8 cellular contexts compared by ENCODE assay signal in genomic region chr1:50969611-50970507, GRCh38. TPM values are rescaled to one million over a fixed set of nuclear protein-coding genes. Genes with fewer than 3 reads are reported as not detected.
DNase-seq lines count a peak whose midpoint lies in the region; ATAC-seq and TF ChIP-seq lines count a peak whose summit lies in the region.

Gene CDKN2C (plus strand): TSS chr1:50970245. CDS start chr1:50970369, 124 bp downstream.

- peaks cover 13% of the 10 kb centered on the region; the same call in 1 of the 2 replicates for H3K4me1 ChIP-seq in HUES6 (ENCODE audit: control insufficient read depth, insufficient read depth, low read length)
- H3K4me1 ChIP-seq in mononuclear cell (ENCODE audit: insufficient read depth, low read length), result peaks cover 21% of the 10 kb centered on the region

- peak within 1 kb of the TSS; percentile 78 for H3K4me3 ChIP-seq in HUES6 (ENCODE audit: low read depth, low read length)
- H3K4me3 ChIP-seq in epithelial cell of esophagus (ENCODE audit: low read length), result peak within 1 kb of the TSS; percentile 80
- peak within 1 kb of the TSS; percentile 77 for H3K4me3 ChIP-seq in mononuclear cell (ENCODE audit: low read length)

- no peak within 1 kb of the TSS for H3K27ac ChIP-seq in HUES6 (ENCODE audit: low read depth, low read length)
- H3K27ac ChIP-seq in substantia nigra (ENCODE audit: low read depth, low read length, poor library complexity, severe bottlenecking), result peak within 1 kb of the TSS; percentile 87

- peak; percentile 82 for DNase-seq in DMS114 treated with DMSO at 0.1 percent for 48 hours (lab: John Stamatoyannopoulos, UW; ENCODE audit: unreplicated experiment)
- peak; percentile 88 for DNase-seq in NOMO-1 treated with DMSO at 0.1 percent for 48 hours (lab: John Stamatoyannopoulos, UW; ENCODE audit: unreplicated experiment)
- DNase-seq in activated T-cell treated with anti-CD3 and anti-CD28 coated beads for 1 hour (ENCODE audit: low read depth), result peak; percentile 25
- DNase-seq in epithelial cell of esophagus (ENCODE audit: low read depth), result peak; percentile 76
- DNase-seq in substantia nigra (lab: John Stamatoyannopoulos, UW), result peak in 39 of 49 donors; percentile 17 to 76 (median 52)

- H3K9me3 ChIP-seq in HUES6 (ENCODE audit: control insufficient read depth, insufficient read depth, low read depth, low read length) (no peaks in the 10 kb centered on the region), mononuclear cell (ENCODE audit: low read depth, low read length) (no peaks in the 10 kb centered on the region)

- peak; percentile 30 for ATAC-seq in GM21515 (IDR thresholded peaks at IDR 0.05; ENCODE audit: unreplicated experiment)

- no peak within 1 kb of the TSS for H3K9ac ChIP-seq in HUES6 (ENCODE audit: low read length)

- H3K36me3 ChIP-seq in HUES6 (ENCODE audit: control insufficient read depth, insufficient read depth, low read length), result no peaks in the 10 kb centered on the region

- peak; percentile 6 for TF ChIP-seq CTCF in epithelial cell of esophagus (IDR thresholded peaks at IDR 0.05; ENCODE audit: insufficient read depth, low read depth, low read length, missing control alignments)

- H3K27me3 ChIP-seq in HUES6 (ENCODE audit: control insufficient read depth, insufficient read depth, low read length) (peaks cover 97% of the 10 kb centered on the region), mononuclear cell (ENCODE audit: insufficient read depth, low read length) (no peaks in the 10 kb centered on the region)

RNA-seq across cellular contexts. Expression of gene CDKN2C, which starts in this region (rescaled TPM):
- total RNA-seq in mononuclear cell, result 5.2 TPM

Comparison
In these comparisons a context has a peak if more than half of its experiments do, and no peak if none do; other contexts are left out.
1. DNase-seq: peak in every context shown above with its lines; median percentile 88 in NOMO-1 treated with DMSO at 0.1 percent for 48 hours; 82 in DMS114 treated with DMSO at 0.1 percent for 48 hours; 76 in epithelial cell of esophagus; 52 in substantia nigra; 25 in activated T-cell treated with anti-CD3 and anti-CD28 coated beads for 1 hour.